In genomic region chr4:94171616-94172015, GRCh38 we compare ENCODE assay signal across 13 cellular contexts. TPM values are rescaled to one million over a fixed set of nuclear protein-coding genes. Genes with fewer than 3 reads are reported as not detected.
DNase-seq lines count a peak whose midpoint lies in the region; ATAC-seq and TF ChIP-seq lines count a peak whose summit lies in the region.
"Had no signal": no experiment of that assay in that cellular context is flagged by ENCODE, and none has a peak within 500 bp of the region (broad histone marks: within the 10 kb centered on the region; RNA-seq: fewer than 3 reads in every experiment).

No MANE protein-coding gene starts in this region.

- dilution Hi-C loops in IMR-90 (cut with HindIII; ENCODE audit: low sequenced_read_pairs, unreplicated experiment) = no loop called here

- H3K27ac ChIP-seq in IMR-90 (ENCODE audit: insufficient read depth, low read length) (no peak overlapping the region), WERI-Rb-1 (no peak overlapping the region)

- no peak overlapping the region for H3K14ac ChIP-seq in IMR-90 (replicated peaks; ENCODE audit: low read depth, low read length)

- in situ Hi-C loops in IMR-90 (cut with MboI; ENCODE audit: low sequenced_read_pairs) = no loop called here

- no peak overlapping the region for H3K56ac ChIP-seq in IMR-90 (ENCODE audit: extremely low read depth, insufficient read depth, low read length)

- H3K9ac ChIP-seq in IMR-90 (ENCODE audit: low read depth, low read length) = no peak overlapping the region

- no peak overlapping the region for H2BK120ac ChIP-seq in IMR-90 (ENCODE audit: low read depth, low read length)

- no peak overlapping the region for H2BK5ac ChIP-seq in IMR-90 (ENCODE audit: low read depth, low read length, poor library complexity, severe bottlenecking)

- H2BK15ac ChIP-seq in IMR-90 (ENCODE audit: low read depth, low read length) = no peak overlapping the region

- H2BK20ac ChIP-seq in IMR-90 (ENCODE audit: low read depth, low read length) = no peak overlapping the region

- CTCF ChIA-PET in IMR-90 (lab: Yijun Ruan, JAX) = interaction anchor here (1.3 kb wide), 1 partner anchor 15 kb away, joined by 4 read pairs; no protein-coding TSS in a partner anchor

- no peak for ATAC-seq in IMR-90 (ENCODE audit: low read depth)
- ATAC-seq: naive thymus-derived CD8-positive, alpha-beta T cell had no signal

- intact Hi-C loops in IMR-90 (cut with micrococcal nuclease) = no loop called here

- no TSS peak for BruUV-seq in IMR-90 (replicated peaks; lab: Mats Ljungman, UMichigan)

- H2AFZ ChIP-seq in IMR-90 (replicated peaks; ENCODE audit: low read length, poor library complexity) = no peak overlapping the region

- no peak for TF ChIP-seq POLR2A in IMR-90 (IDR thresholded peaks at IDR 0.05; ENCODE audit: low read depth, low read length)

- H3K9me3 Mint-ChIP-seq in glutamatergic neuron (ENCODE audit: unreplicated experiment) = no peaks in the 10 kb centered on the region
- H3K9me3 Mint-ChIP-seq: activated CD4-positive, alpha-beta memory T cell treated with anti-CD3 and anti-CD28 coated beads, Interleukin-2, amount 10 ng/mL, durations not matched to agents 7 days and 5 days; activated naive CD8-positive, alpha-beta T cell treated with anti-CD3 and anti-CD28 coated beads for 36 hours had no signal

- H4K8ac ChIP-seq in IMR-90 (ENCODE audit: low read depth in 2 of 2, low read length in 2 of 2) = no peak overlapping the region

- no peaks in the 10 kb centered on the region for H3K79me1 ChIP-seq in IMR-90 (ENCODE audit: low read depth in 1 of 2, low read length in 2 of 2)

- H2AK5ac ChIP-seq in IMR-90 (ENCODE audit: low read depth, low read length) = no peak overlapping the region

- POLR2A ChIA-PET in IMR-90 (lab: Charles Lee; ENCODE audit: unreplicated experiment) = no interaction called here

- H3K4ac ChIP-seq in IMR-90 (ENCODE audit: low read depth, low read length) = no peak overlapping the region

- H3K4me3 Mint-ChIP-seq in glutamatergic neuron (ENCODE audit: unreplicated experiment) = no peak overlapping the region
- H3K4me3 Mint-ChIP-seq: activated CD4-positive, alpha-beta memory T cell treated with anti-CD3 and anti-CD28 coated beads, Interleukin-2, amount 10 ng/mL, durations not matched to agents 7 days and 5 days; activated naive CD8-positive, alpha-beta T cell treated with anti-CD3 and anti-CD28 coated beads for 36 hours; naive thymus-derived CD8-positive, alpha-beta T cell had no signal

- H3K36me3 ChIP-seq in BE2C (no peaks in the 10 kb centered on the region), IMR-90 (ENCODE audit: control insufficient read depth, insufficient read depth, low read length) (no peaks in the 10 kb centered on the region), WERI-Rb-1 (no peaks in the 10 kb centered on the region)

- no peak overlapping the region for H4K5ac ChIP-seq in IMR-90 (ENCODE audit: low read depth, low read length)

- H3K27me3 ChIP-seq in BE2C (no peaks in the 10 kb centered on the region), IMR-90 (ENCODE audit: control insufficient read depth, insufficient read depth, low read length) (no peaks in the 10 kb centered on the region), WERI-Rb-1 (ENCODE audit: insufficient read depth, low read depth, severe bottlenecking) (no peaks in the 10 kb centered on the region)

- no peaks in the 10 kb centered on the region for H3K9me1 ChIP-seq in IMR-90 (ENCODE audit: insufficient read depth, low read length)

- no peak overlapping the region for H2AK9ac ChIP-seq in IMR-90 (replicated peaks; ENCODE audit: low read depth, low read length, poor library complexity)

- H3K4me1 ChIP-seq in BE2C (no peaks in the 10 kb centered on the region), IMR-90 (ENCODE audit: control insufficient read depth, insufficient read depth, low read length) (no peaks in the 10 kb centered on the region)

- no peak overlapping the region for H3K4me3 ChIP-seq in BE2C (ENCODE audit: low read depth, low read length)
- no peak overlapping the region for H3K4me3 ChIP-seq in IMR-90 (ENCODE audit: insufficient read depth, low read depth, low read length)
- no peak overlapping the region for H3K4me3 ChIP-seq in WERI-Rb-1 (ENCODE audit: low read depth, low read length)

- H4K91ac ChIP-seq in IMR-90 (ENCODE audit: insufficient read depth, low read depth, low read length) = no peak overlapping the region

- TF ChIP-seq RAD21 in IMR-90 (IDR thresholded peaks at IDR 0.05; ENCODE audit: low read length) = no peak

- no peaks in the 10 kb centered on the region for H4K20me1 ChIP-seq in IMR-90 (ENCODE audit: insufficient read depth, low read length)

- no peak for DNase-seq in BE2C
- no peak for DNase-seq in IMR-90
- no peak for DNase-seq in WERI-Rb-1
- no peak for DNase-seq in glutamatergic neuron
- DNase-seq in activated CD4-positive, CD25-positive, alpha-beta regulatory T cell treated with anti-CD3 and anti-CD28 coated beads, Interleukin-2, amount 50 U/mL, for 72 hours = no peak
- no peak for DNase-seq in cortex of kidney (lab: John Stamatoyannopoulos, UW)
- DNase-seq in NCI-H2029 (lab: John Stamatoyannopoulos, UW) = no peak
- DNase-seq in KG1 (lab: John Stamatoyannopoulos, UW) = no peak
- DNase-seq: activated CD4-positive, alpha-beta memory T cell treated with anti-CD3 and anti-CD28 coated beads, Interleukin-2, amount 10 ng/mL, durations not matched to agents 7 days and 5 days; activated naive CD8-positive, alpha-beta T cell treated with anti-CD3 and anti-CD28 coated beads for 36 hours; effector CD8-positive, alpha-beta T cell; naive thymus-derived CD8-positive, alpha-beta T cell; stimulated activated CD4-positive, alpha-beta T cell treated with anti-CD3 and anti-CD28 coated beads, Interleukin-15, amount 100 ng/mL, for 24 hours had no signal

- H3K36me3 Mint-ChIP-seq in glutamatergic neuron (ENCODE audit: unreplicated experiment) = no peaks in the 10 kb centered on the region
- H3K36me3 Mint-ChIP-seq: activated naive CD8-positive, alpha-beta T cell treated with anti-CD3 and anti-CD28 coated beads for 36 hours; naive thymus-derived CD8-positive, alpha-beta T cell had no signal

- H3K9me3 ChIP-seq in BE2C (no peaks in the 10 kb centered on the region; the same call in 1 of the 2 replicates), IMR-90 (ENCODE audit: control insufficient read depth, insufficient read depth, low read length) (no peaks in the 10 kb centered on the region), WERI-Rb-1 (ENCODE audit: severe bottlenecking) (peaks cover 7% of the 10 kb centered on the region)

- H3K4me1 Mint-ChIP-seq in glutamatergic neuron (ENCODE audit: low read depth, unreplicated experiment) = peaks cover 2% of the 10 kb centered on the region
- H3K4me1 Mint-ChIP-seq: activated CD4-positive, alpha-beta memory T cell treated with anti-CD3 and anti-CD28 coated beads, Interleukin-2, amount 10 ng/mL, durations not matched to agents 7 days and 5 days; activated naive CD8-positive, alpha-beta T cell treated with anti-CD3 and anti-CD28 coated beads for 36 hours; naive thymus-derived CD8-positive, alpha-beta T cell had no signal

- WGBS in IMR-90 (ENCODE audit: extremely low coverage in 2 of 2, insufficient read length in 1 of 2), 2 experiments = no CpG with 5 or more reads among the region's 4 CpGs

- peak; percentile 49 for TF ChIP-seq CTCF in BE2C (IDR thresholded peaks at IDR 0.05; ENCODE audit: low read depth, low read length)
- TF ChIP-seq CTCF in IMR-90 (conservative IDR thresholded peaks at IDR 0.05; ENCODE audit: low read depth, low read length) = peak; percentile 27; the same call in 1 of the 2 replicates
- TF ChIP-seq CTCF in WERI-Rb-1 (IDR thresholded peaks at IDR 0.05; ENCODE audit: low read depth, low read length) = peak; percentile 37; the same call in 1 of the 2 replicates
- TF ChIP-seq CTCF in glutamatergic neuron (IDR thresholded peaks at IDR 0.05; ENCODE audit: partially characterized antibody, unreplicated experiment) = peak; percentile 76

- no peak overlapping the region for H3K23ac ChIP-seq in IMR-90 (ENCODE audit: low read depth, low read length)

- H3K18ac ChIP-seq in IMR-90 (ENCODE audit: low read depth, low read length) = no peak overlapping the region

- H3K27me3 Mint-ChIP-seq in glutamatergic neuron (ENCODE audit: unreplicated experiment) = no peaks in the 10 kb centered on the region
- H3K27me3 Mint-ChIP-seq: activated CD4-positive, alpha-beta memory T cell treated with anti-CD3 and anti-CD28 coated beads, Interleukin-2, amount 10 ng/mL, durations not matched to agents 7 days and 5 days had no signal

- no peak overlapping the region for H3K27ac Mint-ChIP-seq in glutamatergic neuron (ENCODE audit: unreplicated experiment)
- H3K27ac Mint-ChIP-seq: activated CD4-positive, alpha-beta memory T cell treated with anti-CD3 and anti-CD28 coated beads, Interleukin-2, amount 10 ng/mL, durations not matched to agents 7 days and 5 days; activated naive CD8-positive, alpha-beta T cell treated with anti-CD3 and anti-CD28 coated beads for 36 hours; naive thymus-derived CD8-positive, alpha-beta T cell had no signal

- H3K4me2 ChIP-seq in IMR-90 (ENCODE audit: low read depth, low read length) = no peak overlapping the region

TF ChIP-seq in IMR-90, 13 proteins besides CTCF, POLR2A, EP300 and RAD21 (continues in another document):
- no peak for TF ChIP-seq MXI1 (IDR thresholded peaks at IDR 0.05; ENCODE audit: borderline replicate concordance, low read depth, low read length)
- no peak for TF ChIP-seq SMC3 (IDR thresholded peaks at IDR 0.05; ENCODE audit: low read depth, low read length)
- TF ChIP-seq CHD1 (IDR thresholded peaks at IDR 0.05; ENCODE audit: low read depth, low read length) = no peak
- no peak for TF ChIP-seq RCOR1 (IDR thresholded peaks at IDR 0.05; ENCODE audit: insufficient replicate concordance, low read length)
- no peak for TF ChIP-seq MAZ (IDR thresholded peaks at IDR 0.05; ENCODE audit: borderline replicate concordance, low read depth, low read length)
- TF ChIP-seq BHLHE40 (IDR thresholded peaks at IDR 0.05; ENCODE audit: low read depth, low read length) = no peak
- no peak for TF ChIP-seq CEBPB (IDR thresholded peaks at IDR 0.05; ENCODE audit: low read depth, low read length)
- no peak for TF ChIP-seq FOS (IDR thresholded peaks at IDR 0.05; ENCODE audit: low read depth, low read length)
- TF ChIP-seq USF2 (IDR thresholded peaks at IDR 0.05; ENCODE audit: low read depth, low read length) = no peak

RNA-seq across cellular contexts. Expression of gene SMARCAD1, which starts 36.0 kb away (rescaled TPM):
- polyA plus RNA-seq in BE2C (2012; ENCODE audit: insufficient read depth, insufficient read length, low read depth) = 17.1 TPM
- total RNA-seq in IMR-90 (2012; rRNA removed) = 35.3 and 45.3 TPM in 2 replicates
- polyA plus RNA-seq in IMR-90 (2012; rRNA removed) = 10.5 and 12.3 TPM in 2 replicates
- polyA plus RNA-seq in IMR-90 (2012; cell fraction: cytosol; rRNA removed) = 1.1 and 1.5 TPM in 2 replicates
- polyA plus RNA-seq in IMR-90 (2012; cell fraction: nucleus; rRNA removed; ENCODE audit: low replicate concordance) = 2.7 and 24.2 TPM in 2 replicates
- 74.8 TPM for total RNA-seq in glutamatergic neuron (ENCODE audit: unreplicated experiment)
